In the genomic region with DNA sequence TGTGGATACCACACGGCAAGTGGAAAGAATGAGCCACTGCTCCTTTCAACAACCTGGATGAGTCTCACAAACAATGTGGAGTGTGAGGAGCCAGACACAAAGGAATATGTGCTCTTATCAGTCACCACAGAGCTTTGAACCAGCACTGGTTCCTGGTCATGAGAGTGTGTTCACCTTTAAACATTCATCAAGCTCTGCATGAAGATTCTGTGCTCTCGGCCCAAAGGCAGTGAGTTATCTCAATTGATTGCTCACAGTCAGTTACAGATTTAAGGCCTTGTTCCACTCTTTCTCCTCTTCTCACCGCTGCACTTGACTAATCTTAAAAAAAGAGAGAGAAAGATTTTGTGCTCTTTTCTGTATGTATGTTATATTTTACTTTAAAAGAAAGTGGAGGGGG, we compare ENCODE assay signal across 25 cellular contexts. TPM values are rescaled to one million over a fixed set of nuclear protein-coding genes. Genes with fewer than 3 reads are reported as not detected.
DNase-seq lines count a peak whose midpoint lies in the region; ATAC-seq, FAIRE-seq and TF ChIP-seq lines count a peak whose summit lies in the region.
"Had no signal": no experiment of that assay in that cellular context is flagged by ENCODE, and none has a peak within 500 bp of the region (broad histone marks: within the 10 kb centered on the region; RNA-seq: fewer than 3 reads in every experiment).

No MANE protein-coding gene starts in this region.

- no peak for TF ChIP-seq CTCF in cardiac muscle cell (IDR thresholded peaks at IDR 0.05; ENCODE audit: low read depth, low read length)
- TF ChIP-seq CTCF in right atrium auricular region (IDR thresholded peaks at IDR 0.05) = no peak
- no peak for TF ChIP-seq CTCF in PC-3 (conservative IDR thresholded peaks at IDR 0.05; ENCODE audit: low read depth, low read length)
- no peak for TF ChIP-seq CTCF in neutrophil (IDR thresholded peaks at IDR 0.05)

- no peaks in the 10 kb centered on the region for H3K9me2 ChIP-seq in PC-3 (replicated peaks; ENCODE audit: low read length)

- H3F3A ChIP-seq in PC-3 (ENCODE audit: low read length, unreplicated experiment) = no peaks in the 10 kb centered on the region

- no peaks in the 10 kb centered on the region for H3K79me2 ChIP-seq in PC-3 (ENCODE audit: low read length)

- POLR2A ChIA-PET in PC-3 (lab: Charles Lee; ENCODE audit: unreplicated experiment) = no interaction called here

- no peak for DNase-seq in cardiac muscle cell (ENCODE audit: low read depth in 1 of 2, low spot score in 1 of 2)
- no peak for DNase-seq in right atrium auricular region (ENCODE audit: low spot score)
- DNase-seq in GM12891 (ENCODE audit: insufficient read length, low spot score) = no peak
- DNase-seq in PC-3 = no peak
- DNase-seq in NCI-H446 (lab: John Stamatoyannopoulos, UW) = no peak
- DNase-seq in cerebellar nuclear complex (lab: John Stamatoyannopoulos, UW) = no peak
- DNase-seq: 8988T; ACHN; AML-193; BE2C; CD4-positive, alpha-beta T cell; CD8-positive, alpha-beta memory T cell; DMS 273 treated with DMSO at 0.1 percent for 48 hours; DMS79; EL; GDM1; H7; HCEC 1CT had no signal

- TSS peak; percentile 22 for BruUV-seq in PC-3 (replicated peaks; lab: Mats Ljungman, UMichigan)

- intact Hi-C loops in PC-3 (cut with micrococcal nuclease) = no loop called here

- no peak overlapping the region for H3K4me2 ChIP-seq in PC-3 (ENCODE audit: low read length)
- H3K4me2 ChIP-seq: A549; BLaER1 treated with 17β-estradiol and CSF1 and Interleukin-3, amounts not matched to agents 10 nM and 100 nM had no signal

- H3K4me3 ChIP-seq in cardiac muscle cell (no peak overlapping the region), right atrium auricular region (no peak overlapping the region), PC-3 (ENCODE audit: low read length) (no peak overlapping the region), neutrophil (ENCODE audit: low read depth in 1 of 2, low read length in 1 of 2) (no peak overlapping the region)
- H3K4me3 ChIP-seq: A549; BLaER1 treated with 17β-estradiol and CSF1 and Interleukin-3, amounts not matched to agents 10 nM and 100 nM; GM12878 had no signal

- H3K9me3 ChIP-seq in cardiac muscle cell (ENCODE audit: low read depth) = no peaks in the 10 kb centered on the region
- H3K9me3 ChIP-seq in right atrium auricular region = no peaks in the 10 kb centered on the region
- H3K9me3 ChIP-seq in PC-3 (ENCODE audit: low read length) = no peaks in the 10 kb centered on the region
- no peaks in the 10 kb centered on the region for H3K9me3 ChIP-seq in neutrophil
- H3K9me3 ChIP-seq: A549; BE2C; BLaER1 treated with 17β-estradiol and CSF1 and Interleukin-3, amounts not matched to agents 10 nM and 100 nM had no signal

- no peak for TF ChIP-seq POLR2A in GM12891 (IDR thresholded peaks at IDR 0.05; ENCODE audit: low read depth, low read length)

- no peak for ATAC-seq in PC-3
- ATAC-seq: GM12878 had no signal

- peak overlapping the region; percentile 51 for H3K27ac ChIP-seq in cardiac muscle cell
- no peak overlapping the region for H3K27ac ChIP-seq in right atrium auricular region
- no peak overlapping the region for H3K27ac ChIP-seq in PC-3 (ENCODE audit: low read length)
- peak overlapping the region; percentile 1 for H3K27ac ChIP-seq in neutrophil
- H3K27ac ChIP-seq: A549; BLaER1 treated with 17β-estradiol and CSF1 and Interleukin-3, amounts not matched to agents 10 nM and 100 nM had no signal

- CTCF ChIA-PET in PC-3 (lab: Charles Lee) = no interaction called here

- no peak overlapping the region for H3K9ac ChIP-seq in PC-3 (ENCODE audit: low read length)
- H3K9ac ChIP-seq: BLaER1 treated with 17β-estradiol and CSF1 and Interleukin-3, amounts not matched to agents 10 nM and 100 nM had no signal

- H4K20me1 ChIP-seq in PC-3 (ENCODE audit: low read length) = no peaks in the 10 kb centered on the region

- peak; percentile 38 for FAIRE-seq in GM12891 (lab: Jason Lieb, UNC)
- FAIRE-seq: A549, D721Med, GM12878, GM18507, H1 had no signal

- H3K36me3 ChIP-seq in cardiac muscle cell = no peaks in the 10 kb centered on the region
- peaks cover 37% of the 10 kb centered on the region for H3K36me3 ChIP-seq in right atrium auricular region
- no peaks in the 10 kb centered on the region for H3K36me3 ChIP-seq in PC-3 (ENCODE audit: low read depth, low read length)
- peaks cover 83% of the 10 kb centered on the region for H3K36me3 ChIP-seq in neutrophil

- no peaks in the 10 kb centered on the region for H3K4me1 ChIP-seq in cardiac muscle cell (ENCODE audit: low read depth)
- H3K4me1 ChIP-seq in right atrium auricular region = no peaks in the 10 kb centered on the region
- H3K4me1 ChIP-seq in PC-3 (ENCODE audit: insufficient read depth, low read length) = no peaks in the 10 kb centered on the region
- H3K4me1 ChIP-seq in neutrophil (ENCODE audit: control insufficient read depth in 1 of 2, insufficient read depth in 1 of 2, low read depth in 1 of 2, low read length in 1 of 2) = peaks cover 6% of the 10 kb centered on the region in 2 experiments
- H3K4me1 ChIP-seq: A549, BE2C had no signal

- H3K27me3 ChIP-seq in cardiac muscle cell = no peaks in the 10 kb centered on the region
- H3K27me3 ChIP-seq in right atrium auricular region = no peaks in the 10 kb centered on the region
- H3K27me3 ChIP-seq in PC-3 (ENCODE audit: low read length) = no peaks in the 10 kb centered on the region
- H3K27me3 ChIP-seq in neutrophil = no peaks in the 10 kb centered on the region
- H3K27me3 ChIP-seq: BE2C; BLaER1 treated with 17β-estradiol and CSF1 and Interleukin-3, amounts not matched to agents 10 nM and 100 nM had no signal

- H2AFZ ChIP-seq in PC-3 (ENCODE audit: low read length) = no peak overlapping the region

TF ChIP-seq in GM12891, 5 proteins besides CTCF, POLR2A, EP300 and RAD21:
- no peak for TF ChIP-seq SPI1 (IDR thresholded peaks at IDR 0.05; ENCODE audit: low read depth, low read length)
- no peak for TF ChIP-seq POU2F2 (IDR thresholded peaks at IDR 0.05; ENCODE audit: low read depth, low read length)
- no peak for TF ChIP-seq TAF1 (IDR thresholded peaks at IDR 0.05; ENCODE audit: low read depth, low read length)
- no peak for TF ChIP-seq PAX5 (IDR thresholded peaks at IDR 0.05; ENCODE audit: insufficient read depth, low read length, severe bottlenecking)
- TF ChIP-seq POLR2AphosphoS5 (IDR thresholded peaks at IDR 0.05; ENCODE audit: low read depth, low read length) = no peak

RNA-seq across cellular contexts. Expression of a gene that starts 19.4 kb away (rescaled TPM):
- total RNA-seq in cardiac muscle cell (32.6 and 39.4 TPM in 2 replicates), right atrium auricular region (10 to 100 TPM; 12.0 to 23.1 TPM), PC-3 (2014; rRNA removed) (9.6 and 11.1 TPM in 2 replicates)
- polyA plus RNA-seq in cardiac muscle cell = 37.1 and 39.7 TPM in 2 replicates
- 13.1 TPM for polyA plus RNA-seq in GM12891 (2012; ENCODE audit: low read depth, missing spikeins)

RNA-seq across cellular contexts. Expression of a gene that starts 19.5 kb away (rescaled TPM):
- 1,318 and 1,367 TPM in 2 replicates for total RNA-seq in cardiac muscle cell
- 335 and 434 TPM in 2 replicates for polyA plus RNA-seq in cardiac muscle cell
- 1,000 to 10,000 TPM in 1 of 2 donors, 100 to 1,000 TPM in 1; 623 to 1,266 TPM for total RNA-seq in right atrium auricular region
- 4,932 TPM for polyA plus RNA-seq in GM12891 (2012; ENCODE audit: low read depth, missing spikeins)
- total RNA-seq in PC-3 (2014; rRNA removed) = 1,109 and 1,417 TPM in 2 replicates

RNA-seq across cellular contexts. Expression of a gene that starts 46.5 kb away (rescaled TPM):
- total RNA-seq in cardiac muscle cell (8.2 and 8.8 TPM in 2 replicates), right atrium auricular region (1 to 10 TPM; 5.7 TPM), PC-3 (2014; rRNA removed) (4.9 and 5.8 TPM in 2 replicates)
- polyA plus RNA-seq in cardiac muscle cell = 4.6 and 5.2 TPM in 2 replicates
- 4.2 TPM for polyA plus RNA-seq in GM12891 (2012; ENCODE audit: low read depth, missing spikeins)

Comparison
In these comparisons a context has a peak if more than half of its experiments do, and no peak if none do; other contexts are left out.
1. H3K27ac ChIP-seq: peak in cardiac muscle cell (single experiment) and neutrophil (single experiment); none in right atrium auricular region (0 of 2) and PC-3 (single experiment).